In genomic region chr14:93056166-93056839, GRCh38 we compare ENCODE assay signal across 10 cellular contexts. TPM values are rescaled to one million over a fixed set of nuclear protein-coding genes. Genes with fewer than 3 reads are reported as not detected.
DNase-seq lines count a peak whose midpoint lies in the region; ATAC-seq, FAIRE-seq and TF ChIP-seq lines count a peak whose summit lies in the region.
"Had no signal": no experiment of that assay in that cellular context is flagged by ENCODE, and none has a peak within 500 bp of the region (broad histone marks: within the 10 kb centered on the region; RNA-seq: fewer than 3 reads in every experiment).

No MANE protein-coding gene starts in this region.

- DNase-seq in LHCN-M2 (ENCODE audit: low read depth): peak; percentile 40
- peak; percentile 26 for DNase-seq in amniotic epithelial cell (ENCODE audit: low read depth)
- DNase-seq in left ventricle myocardium inferior: no peak
- no peak for DNase-seq in sigmoid colon
- DNase-seq in NOMO-1 treated with DMSO at 0.1 percent for 48 hours (lab: John Stamatoyannopoulos, UW; ENCODE audit: unreplicated experiment): no peak
- no peak for DNase-seq in superior temporal gyrus (ENCODE audit: extremely low spot score)
- DNase-seq in HTR-8/SVneo (ENCODE audit: insufficient read length, low spot score): no peak
- DNase-seq: activated CD4-positive, alpha-beta T cell treated with anti-CD3 and anti-CD28 coated beads for 4 hours had no signal

- no peaks in the 10 kb centered on the region for H3K27me3 ChIP-seq in left ventricle myocardium inferior (ENCODE audit: low read depth)
- no peaks in the 10 kb centered on the region for H3K27me3 ChIP-seq in sigmoid colon
- H3K27me3 ChIP-seq: breast epithelium had no signal

- no peak for ATAC-seq in GM19395 (IDR thresholded peaks at IDR 0.05; ENCODE audit: unreplicated experiment)

- WGBS in sigmoid colon, 2 donors: 46 to 75% methylated on average over 5 of the region's 5 CpGs

- peak overlapping the region; percentile 73 for H3K27ac ChIP-seq in left ventricle myocardium inferior (replicated peaks)
- H3K27ac ChIP-seq in sigmoid colon: peak overlapping the region; percentile 77 to 90 (median 82)
- H3K27ac ChIP-seq: breast epithelium had no signal

- TF ChIP-seq CTCF in left ventricle myocardium inferior (IDR thresholded peaks at IDR 0.05; ENCODE audit: borderline replicate concordance): no peak
- TF ChIP-seq CTCF in sigmoid colon (IDR thresholded peaks at IDR 0.05): no peak

- H3K4me3 ChIP-seq in left ventricle myocardium inferior (no peak overlapping the region), sigmoid colon (no peak overlapping the region)
- H3K4me3 ChIP-seq: breast epithelium had no signal

- H3K9me3 ChIP-seq in left ventricle myocardium inferior (replicated peaks) (no peaks in the 10 kb centered on the region), sigmoid colon (no peaks in the 10 kb centered on the region)
- H3K9me3 ChIP-seq: breast epithelium had no signal

- TF ChIP-seq POLR2A in sigmoid colon (IDR thresholded peaks at IDR 0.05): no peak

- TF ChIP-seq EP300 in sigmoid colon (IDR thresholded peaks at IDR 0.05): no peak

- no peaks in the 10 kb centered on the region for H3K36me3 ChIP-seq in left ventricle myocardium inferior
- no peaks in the 10 kb centered on the region for H3K36me3 ChIP-seq in sigmoid colon
- H3K36me3 ChIP-seq: breast epithelium had no signal

- peaks cover 56% of the 10 kb centered on the region for H3K4me1 ChIP-seq in left ventricle myocardium inferior
- peaks cover 0 to 84% (median 82%) of the 10 kb centered on the region in 4 donors for H3K4me1 ChIP-seq in sigmoid colon
- H3K4me1 ChIP-seq: breast epithelium had no signal

- FAIRE-seq in HTR-8/SVneo (lab: Jason Lieb, UNC): no peak

- intact Hi-C loops in left ventricle myocardium inferior (cut with micrococcal nuclease) (no loop called here), sigmoid colon (cut with DNase I) (no loop called here)

RNA-seq across cellular contexts. Expression of gene ITPK1, which starts 59.4 kb away (rescaled TPM):
- total RNA-seq in LHCN-M2 (2014; rRNA removed) (27.5 and 27.7 TPM in 2 replicates), left ventricle myocardium inferior (112 TPM), sigmoid colon (10 to 100 TPM; 39.8 to 68.8 (median 54.3) TPM)
- 45.8 TPM for polyA plus RNA-seq in LHCN-M2 (2012)
- 10 to 100 TPM; 55.3 to 75.4 (median 71.2) TPM for polyA plus RNA-seq in sigmoid colon

Comparison
In these comparisons a context has a peak if more than half of its experiments do, and no peak if none do; other contexts are left out.
1. DNase-seq: peak in LHCN-M2 (single experiment) and amniotic epithelial cell (single experiment); none in left ventricle myocardium inferior (single experiment), sigmoid colon (single experiment), NOMO-1 treated with DMSO at 0.1 percent for 48 hours (single experiment), superior temporal gyrus (single experiment) and HTR-8/SVneo (single experiment).